24 cellular contexts compared by ENCODE assay signal in the genomic region with DNA sequence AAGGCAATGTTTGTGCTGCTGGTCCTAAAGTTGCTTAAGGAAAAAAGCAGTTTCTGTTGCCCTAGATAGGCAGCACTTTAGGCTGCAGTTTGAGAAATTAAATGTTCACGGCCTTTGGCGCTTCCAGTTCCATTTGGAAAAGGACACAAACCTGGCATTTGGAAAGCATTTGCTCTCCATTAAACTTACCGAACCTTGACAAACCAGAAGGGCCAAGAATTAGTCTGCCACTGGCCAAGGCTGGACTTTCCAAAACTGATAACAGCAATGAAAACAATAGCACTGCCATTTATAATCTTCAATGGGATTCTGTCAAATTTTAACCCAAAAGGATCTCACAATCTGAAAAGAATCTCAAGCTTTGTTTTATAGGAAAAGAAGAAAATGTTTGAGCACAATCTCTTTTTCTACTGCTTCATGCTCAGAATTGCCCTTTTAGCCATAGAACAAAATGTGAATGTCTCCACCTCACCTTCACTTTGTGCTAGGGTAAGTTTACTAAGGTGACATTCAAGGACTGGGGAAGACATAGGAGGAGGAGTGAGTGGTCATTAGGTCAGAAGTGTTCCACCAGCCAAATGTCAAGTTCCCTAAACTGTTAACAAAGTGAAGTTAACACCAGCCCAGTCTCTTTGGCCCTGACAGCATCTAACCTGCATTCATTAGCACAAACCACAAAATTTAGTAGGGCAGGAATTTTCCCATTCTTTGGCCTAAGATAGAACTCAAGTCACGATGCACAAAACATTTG.
"Had no signal": no experiment of that assay in that cellular context is flagged by ENCODE, and none has a peak within 500 bp of the region (broad histone marks: within the 10 kb centered on the region; RNA-seq: fewer than 3 reads in every experiment).

No MANE protein-coding gene starts in this region.

- H3K4me1 Mint-ChIP-seq: activated CD4-positive, alpha-beta T cell treated with anti-CD3 and anti-CD28 coated beads, Interleukin-2, amount 10 ng/mL, durations not matched to agents 7 days and 5 days; activated naive CD4-positive, alpha-beta T cell treated with anti-CD3 and anti-CD28 coated beads, Interleukin-2, amount 10 ng/mL, durations not matched to agents 7 days and 5 days; activated T-helper 17 cell treated with anti-CD3 and anti-CD28 coated beads, Interleukin-2, amount 50 U/mL, for 72 hours; T-cell had no signal

- H3K4me3 ChIP-seq: breast epithelium, SK-N-MC had no signal

- H3K27me3 Mint-ChIP-seq: activated CD4-positive, alpha-beta T cell treated with anti-CD3 and anti-CD28 coated beads, Interleukin-2, amount 10 ng/mL, durations not matched to agents 7 days and 5 days; activated naive CD4-positive, alpha-beta T cell treated with anti-CD3 and anti-CD28 coated beads, Interleukin-2, amount 10 ng/mL, durations not matched to agents 7 days and 5 days; activated T-helper 17 cell treated with anti-CD3 and anti-CD28 coated beads, Interleukin-2, amount 50 U/mL, for 72 hours had no signal

- H3K9me3 Mint-ChIP-seq: activated CD4-positive, alpha-beta memory T cell treated with anti-CD3 and anti-CD28 coated beads for 36 hours; activated CD4-positive, alpha-beta T cell treated with anti-CD3 and anti-CD28 coated beads, Interleukin-2, amount 10 ng/mL, durations not matched to agents 7 days and 5 days; activated naive CD4-positive, alpha-beta T cell treated with anti-CD3 and anti-CD28 coated beads, Interleukin-2, amount 10 ng/mL, durations not matched to agents 7 days and 5 days; activated naive CD8-positive, alpha-beta T cell treated with anti-CD3 and anti-CD28 coated beads for 36 hours; activated T-helper 17 cell treated with anti-CD3 and anti-CD28 coated beads, Interleukin-2, amount 50 U/mL, for 72 hours; T-cell had no signal

- H3K4me3 Mint-ChIP-seq: activated CD4-positive, alpha-beta memory T cell treated with anti-CD3 and anti-CD28 coated beads for 36 hours; activated CD4-positive, alpha-beta T cell treated with anti-CD3 and anti-CD28 coated beads, Interleukin-2, amount 10 ng/mL, durations not matched to agents 7 days and 5 days; activated naive CD4-positive, alpha-beta T cell treated with anti-CD3 and anti-CD28 coated beads, Interleukin-2, amount 10 ng/mL, durations not matched to agents 7 days and 5 days; activated naive CD8-positive, alpha-beta T cell treated with anti-CD3 and anti-CD28 coated beads for 36 hours; activated T-helper 17 cell treated with anti-CD3 and anti-CD28 coated beads, Interleukin-2, amount 50 U/mL, for 72 hours; T-cell had no signal

- DNase-seq: activated CD4-positive, alpha-beta memory T cell treated with anti-CD3 and anti-CD28 coated beads for 36 hours; activated CD4-positive, alpha-beta T cell treated with anti-CD3 and anti-CD28 coated beads, Interleukin-2, amount 10 ng/mL, durations not matched to agents 7 days and 5 days; activated CD4-positive, CD25-positive, alpha-beta regulatory T cell; activated gamma-delta T cell; activated naive CD4-positive, alpha-beta T cell treated with anti-CD3 and anti-CD28 coated beads, Interleukin-2, amount 10 ng/mL, durations not matched to agents 7 days and 5 days; activated naive CD8-positive, alpha-beta T cell treated with anti-CD3 and anti-CD28 coated beads for 36 hours; activated T-cell treated with anti-CD3 and anti-CD28 coated beads for 4 hours; activated T-cell treated with anti-CD3 and anti-CD28 coated beads, Interleukin-2, amount 50 U/mL, for 48 hours; MM.1S; NCI-H1105; NCI-H1436; NCI-H1694 treated with DMSO at 0.1 percent for 48 hours; NCI-H2029 treated with DMSO at 0.1 percent for 48 hours; NCI-H345; NCI-H510A; NCI-H526 treated with DMSO at 0.1 percent for 48 hours; NCI-H82; T-cell; T-helper 2 cell; T1000 had no signal

- H3K36me3 ChIP-seq: breast epithelium had no signal

- H3K36me3 Mint-ChIP-seq: activated CD4-positive, alpha-beta memory T cell treated with anti-CD3 and anti-CD28 coated beads for 36 hours; activated naive CD4-positive, alpha-beta T cell treated with anti-CD3 and anti-CD28 coated beads, Interleukin-2, amount 10 ng/mL, durations not matched to agents 7 days and 5 days; activated naive CD8-positive, alpha-beta T cell treated with anti-CD3 and anti-CD28 coated beads for 36 hours; T-cell had no signal

- ATAC-seq: activated T-helper 17 cell treated with anti-CD3 and anti-CD28 coated beads, Interleukin-2, amount 50 U/mL, for 72 hours; T-cell had no signal

- H3K4me1 ChIP-seq: breast epithelium had no signal

- H3K27me3 ChIP-seq: breast epithelium had no signal

- H3K27ac Mint-ChIP-seq: activated CD4-positive, alpha-beta memory T cell treated with anti-CD3 and anti-CD28 coated beads for 36 hours; activated CD4-positive, alpha-beta T cell treated with anti-CD3 and anti-CD28 coated beads, Interleukin-2, amount 10 ng/mL, durations not matched to agents 7 days and 5 days; activated naive CD4-positive, alpha-beta T cell treated with anti-CD3 and anti-CD28 coated beads, Interleukin-2, amount 10 ng/mL, durations not matched to agents 7 days and 5 days; activated naive CD8-positive, alpha-beta T cell treated with anti-CD3 and anti-CD28 coated beads for 36 hours; activated T-helper 17 cell treated with anti-CD3 and anti-CD28 coated beads, Interleukin-2, amount 50 U/mL, for 72 hours; T-cell had no signal

- H3K27ac ChIP-seq: breast epithelium, SK-N-MC, VCaP had no signal

- H3K9me3 ChIP-seq: breast epithelium had no signal
